1 cellular context compared by ENCODE assay signal in the genomic region with DNA sequence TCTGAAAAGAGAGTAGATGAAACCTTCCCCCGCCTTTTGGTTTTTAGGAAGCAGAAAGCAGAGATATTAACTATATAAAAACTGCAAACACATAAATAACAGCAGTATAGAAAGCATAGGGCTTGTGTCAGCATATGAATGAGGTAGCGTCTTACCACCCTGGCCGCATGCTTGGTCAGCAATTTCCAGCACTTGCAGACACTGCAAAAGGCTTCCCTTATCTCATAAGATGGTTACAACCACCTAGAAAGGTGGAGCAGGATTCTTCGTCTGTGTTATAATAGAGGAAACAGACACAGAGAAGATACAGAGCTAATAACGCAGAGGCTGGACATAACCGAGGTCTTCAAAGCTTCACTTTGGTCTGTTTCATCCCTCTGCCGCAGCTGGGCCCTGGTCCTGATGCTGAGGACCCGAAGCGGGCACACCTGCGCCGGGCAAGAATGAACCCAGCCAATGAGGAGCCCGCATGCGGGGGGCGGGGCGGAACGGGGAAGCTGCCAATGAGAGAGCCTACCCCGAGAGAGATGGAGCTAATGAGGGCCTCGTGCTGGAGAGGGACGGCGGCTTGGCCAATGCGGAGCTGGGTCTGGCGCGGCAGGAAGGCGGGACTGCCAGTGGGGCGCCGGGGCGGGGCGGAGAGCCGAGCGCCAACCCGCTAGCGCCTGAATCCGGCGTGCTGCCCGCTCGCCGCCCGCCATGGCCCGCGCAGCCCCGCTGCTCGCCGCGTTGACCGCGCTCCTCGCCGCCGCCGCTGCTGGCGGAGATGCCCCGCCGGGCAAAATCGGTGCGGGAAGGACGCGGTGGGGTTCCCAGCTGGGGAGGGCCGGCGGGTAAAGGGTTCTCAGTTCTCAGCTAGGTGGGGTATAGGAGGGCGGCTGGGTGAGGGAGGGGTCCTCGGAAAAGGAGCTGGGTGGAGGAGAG.
TF ChIP-seq lines count a peak whose summit lies in the region.

A gene with protein sequence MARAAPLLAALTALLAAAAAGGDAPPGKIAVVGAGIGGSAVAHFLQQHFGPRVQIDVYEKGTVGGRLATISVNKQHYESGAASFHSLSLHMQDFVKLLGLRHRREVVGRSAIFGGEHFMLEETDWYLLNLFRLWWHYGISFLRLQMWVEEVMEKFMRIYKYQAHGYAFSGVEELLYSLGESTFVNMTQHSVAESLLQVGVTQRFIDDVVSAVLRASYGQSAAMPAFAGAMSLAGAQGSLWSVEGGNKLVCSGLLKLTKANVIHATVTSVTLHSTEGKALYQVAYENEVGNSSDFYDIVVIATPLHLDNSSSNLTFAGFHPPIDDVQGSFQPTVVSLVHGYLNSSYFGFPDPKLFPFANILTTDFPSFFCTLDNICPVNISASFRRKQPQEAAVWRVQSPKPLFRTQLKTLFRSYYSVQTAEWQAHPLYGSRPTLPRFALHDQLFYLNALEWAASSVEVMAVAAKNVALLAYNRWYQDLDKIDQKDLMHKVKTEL (plus strand): TSS at position 677 of the 924 bp plus-strand sequence. CDS start 23 bp downstream, at position 700.

TF ChIP-seq in SK-N-SH, 30 proteins besides CTCF, POLR2A, EP300 and RAD21 (continued from another document):
- TF ChIP-seq, protein P1, sequence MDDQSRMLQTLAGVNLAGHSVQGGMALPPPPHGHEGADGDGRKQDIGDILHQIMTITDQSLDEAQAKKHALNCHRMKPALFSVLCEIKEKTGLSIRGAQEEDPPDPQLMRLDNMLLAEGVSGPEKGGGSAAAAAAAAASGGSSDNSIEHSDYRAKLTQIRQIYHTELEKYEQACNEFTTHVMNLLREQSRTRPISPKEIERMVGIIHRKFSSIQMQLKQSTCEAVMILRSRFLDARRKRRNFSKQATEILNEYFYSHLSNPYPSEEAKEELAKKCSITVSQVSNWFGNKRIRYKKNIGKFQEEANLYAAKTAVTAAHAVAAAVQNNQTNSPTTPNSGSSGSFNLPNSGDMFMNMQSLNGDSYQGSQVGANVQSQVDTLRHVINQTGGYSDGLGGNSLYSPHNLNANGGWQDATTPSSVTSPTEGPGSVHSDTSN (IDR thresholded peaks at IDR 0.05): peak; percentile 98
- TF ChIP-seq CHD2 (IDR thresholded peaks at IDR 0.05; ENCODE audit: low read length, partially characterized antibody) (peak; percentile 68), JUND (IDR thresholded peaks at IDR 0.05) (no peak), SIN3A (IDR thresholded peaks at IDR 0.05; ENCODE audit: borderline replicate concordance, low read depth, low read length) (no peak), RCOR1 (IDR thresholded peaks at IDR 0.05; ENCODE audit: low read length) (no peak), ELF1 (IDR thresholded peaks at IDR 0.05) (no peak), POLR2AphosphoS5 (IDR thresholded peaks at IDR 0.05; ENCODE audit: low read depth, low read length) (peak; percentile 30; the same call in 1 of the 2 replicates), FOXJ3 (CRISPR knock-in tag; IDR thresholded peaks at IDR 0.05) (no peak), SMC3 (IDR thresholded peaks at IDR 0.05; ENCODE audit: low read depth, low read length) (no peak), RXRA (IDR thresholded peaks at IDR 0.05; ENCODE audit: borderline replicate concordance, low read depth) (no peak)
- TF ChIP-seq, protein P2, sequence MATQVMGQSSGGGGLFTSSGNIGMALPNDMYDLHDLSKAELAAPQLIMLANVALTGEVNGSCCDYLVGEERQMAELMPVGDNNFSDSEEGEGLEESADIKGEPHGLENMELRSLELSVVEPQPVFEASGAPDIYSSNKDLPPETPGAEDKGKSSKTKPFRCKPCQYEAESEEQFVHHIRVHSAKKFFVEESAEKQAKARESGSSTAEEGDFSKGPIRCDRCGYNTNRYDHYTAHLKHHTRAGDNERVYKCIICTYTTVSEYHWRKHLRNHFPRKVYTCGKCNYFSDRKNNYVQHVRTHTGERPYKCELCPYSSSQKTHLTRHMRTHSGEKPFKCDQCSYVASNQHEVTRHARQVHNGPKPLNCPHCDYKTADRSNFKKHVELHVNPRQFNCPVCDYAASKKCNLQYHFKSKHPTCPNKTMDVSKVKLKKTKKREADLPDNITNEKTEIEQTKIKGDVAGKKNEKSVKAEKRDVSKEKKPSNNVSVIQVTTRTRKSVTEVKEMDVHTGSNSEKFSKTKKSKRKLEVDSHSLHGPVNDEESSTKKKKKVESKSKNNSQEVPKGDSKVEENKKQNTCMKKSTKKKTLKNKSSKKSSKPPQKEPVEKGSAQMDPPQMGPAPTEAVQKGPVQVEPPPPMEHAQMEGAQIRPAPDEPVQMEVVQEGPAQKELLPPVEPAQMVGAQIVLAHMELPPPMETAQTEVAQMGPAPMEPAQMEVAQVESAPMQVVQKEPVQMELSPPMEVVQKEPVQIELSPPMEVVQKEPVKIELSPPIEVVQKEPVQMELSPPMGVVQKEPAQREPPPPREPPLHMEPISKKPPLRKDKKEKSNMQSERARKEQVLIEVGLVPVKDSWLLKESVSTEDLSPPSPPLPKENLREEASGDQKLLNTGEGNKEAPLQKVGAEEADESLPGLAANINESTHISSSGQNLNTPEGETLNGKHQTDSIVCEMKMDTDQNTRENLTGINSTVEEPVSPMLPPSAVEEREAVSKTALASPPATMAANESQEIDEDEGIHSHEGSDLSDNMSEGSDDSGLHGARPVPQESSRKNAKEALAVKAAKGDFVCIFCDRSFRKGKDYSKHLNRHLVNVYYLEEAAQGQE (IDR thresholded peaks at IDR 0.05; ENCODE audit: low read depth, low read length): no peak
- TF ChIP-seq, protein P3, sequence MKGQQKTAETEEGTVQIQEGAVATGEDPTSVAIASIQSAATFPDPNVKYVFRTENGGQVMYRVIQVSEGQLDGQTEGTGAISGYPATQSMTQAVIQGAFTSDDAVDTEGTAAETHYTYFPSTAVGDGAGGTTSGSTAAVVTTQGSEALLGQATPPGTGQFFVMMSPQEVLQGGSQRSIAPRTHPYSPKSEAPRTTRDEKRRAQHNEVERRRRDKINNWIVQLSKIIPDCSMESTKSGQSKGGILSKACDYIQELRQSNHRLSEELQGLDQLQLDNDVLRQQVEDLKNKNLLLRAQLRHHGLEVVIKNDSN (IDR thresholded peaks at IDR 0.05; ENCODE audit: borderline replicate concordance, low read depth): no peak
